In genomic region chr22:19960491-19961200, GRCh38 we compare ENCODE assay signal across 28 cellular contexts. TPM values are rescaled to one million over a fixed set of nuclear protein-coding genes. Genes with fewer than 3 reads are reported as not detected.
DNase-seq lines count a peak whose midpoint lies in the region; TF ChIP-seq lines count a peak whose summit lies in the region.
"Had no signal": no experiment of that assay in that cellular context is flagged by ENCODE, and none has a peak within 500 bp of the region (broad histone marks: within the 10 kb centered on the region; RNA-seq: fewer than 3 reads in every experiment).

No MANE protein-coding gene starts in this region.

- CTCF ChIA-PET in RWPE1 (lab: Yijun Ruan, JAX) = no interaction called here

- 92% methylated on average over 12 of the region's 12 CpGs for WGBS in hepatocyte (ENCODE audit: low lambda C conversion rate, missing lambda C conversion rate)
- WGBS in ovary, 3 donors = 81 to 87% (median 84%) methylated on average over 12 of the region's 12 CpGs

- H3K9me3 ChIP-seq in hepatocyte (ENCODE audit: low read depth) (no peaks in the 10 kb centered on the region), ovary (no peaks in the 10 kb centered on the region)
- H3K9me3 ChIP-seq: body of pancreas, heart left ventricle, left lung, SJSA1, suprapubic skin had no signal

- no peak for TF ChIP-seq POLR2A in ovary (IDR thresholded peaks at IDR 0.05)

- TF ChIP-seq CTCF in RWPE1 (conservative IDR thresholded peaks at IDR 0.05; ENCODE audit: low read depth) = no peak
- TF ChIP-seq CTCF in hepatocyte (IDR thresholded peaks at IDR 0.05; ENCODE audit: poor library complexity) = no peak
- no peak for TF ChIP-seq CTCF in ovary (IDR thresholded peaks at IDR 0.05)

- peak overlapping the region; percentile 78 for H3K27ac ChIP-seq in RWPE1
- H3K27ac ChIP-seq in hepatocyte = peak overlapping the region; percentile 94
- H3K27ac ChIP-seq in ovary = peak overlapping the region; percentile 27 to 34
- H3K27ac ChIP-seq: left lung, SJSA1 had no signal

- H3K36me3 ChIP-seq in hepatocyte (replicated peaks; ENCODE audit: insufficient read depth, low read depth) (no peaks in the 10 kb centered on the region), ovary (no peaks in the 10 kb centered on the region)

- no peaks in the 10 kb centered on the region for H3K9me3 Mint-ChIP-seq in activated CD4-positive, alpha-beta T cell treated with anti-CD3 and anti-CD28 coated beads, Interleukin-2, amount 10 ng/mL, durations not matched to agents 24 days and 14 days
- H3K9me3 Mint-ChIP-seq: activated CD4-positive, alpha-beta T cell treated with anti-CD3 and anti-CD28 coated beads, Interleukin-2, amount 10 ng/mL, durations not matched to agents 7 days and 5 days; activated naive CD8-positive, alpha-beta T cell treated with anti-CD3 and anti-CD28 coated beads, Interleukin-2, amount 10 ng/mL, durations not matched to agents 7 days and 5 days; activated T-helper 17 cell treated with anti-CD3 and anti-CD28 coated beads, Interleukin-2, amount 50 U/mL, for 72 hours; CD8-positive, alpha-beta memory T cell; HFFc6 had no signal

- peaks cover 3% of the 10 kb centered on the region for H3K36me3 Mint-ChIP-seq in activated CD4-positive, alpha-beta T cell treated with anti-CD3 and anti-CD28 coated beads, Interleukin-2, amount 10 ng/mL, durations not matched to agents 24 days and 14 days (ENCODE audit: low read depth)

- no peak overlapping the region for H3K4me3 Mint-ChIP-seq in activated CD4-positive, alpha-beta T cell treated with anti-CD3 and anti-CD28 coated beads, Interleukin-2, amount 10 ng/mL, durations not matched to agents 24 days and 14 days
- H3K4me3 Mint-ChIP-seq: activated CD4-positive, alpha-beta T cell treated with anti-CD3 and anti-CD28 coated beads, Interleukin-2, amount 10 ng/mL, durations not matched to agents 7 days and 5 days; activated naive CD8-positive, alpha-beta T cell treated with anti-CD3 and anti-CD28 coated beads, Interleukin-2, amount 10 ng/mL, durations not matched to agents 7 days and 5 days; activated T-helper 17 cell treated with anti-CD3 and anti-CD28 coated beads, Interleukin-2, amount 50 U/mL, for 72 hours; CD8-positive, alpha-beta memory T cell; HFFc6 had no signal

- no peaks in the 10 kb centered on the region for H3K27me3 Mint-ChIP-seq in activated CD4-positive, alpha-beta T cell treated with anti-CD3 and anti-CD28 coated beads, Interleukin-2, amount 10 ng/mL, durations not matched to agents 24 days and 14 days
- H3K27me3 Mint-ChIP-seq: activated CD4-positive, alpha-beta T cell treated with anti-CD3 and anti-CD28 coated beads, Interleukin-2, amount 10 ng/mL, durations not matched to agents 7 days and 5 days; activated naive CD8-positive, alpha-beta T cell treated with anti-CD3 and anti-CD28 coated beads, Interleukin-2, amount 10 ng/mL, durations not matched to agents 7 days and 5 days; activated T-helper 17 cell treated with anti-CD3 and anti-CD28 coated beads, Interleukin-2, amount 50 U/mL, for 72 hours; CD8-positive, alpha-beta memory T cell had no signal

- H3K4me3 ChIP-seq in hepatocyte (no peak overlapping the region), ovary (no peak overlapping the region)
- H3K4me3 ChIP-seq: body of pancreas, left lung, SJSA1, skin epidermis had no signal

- POLR2A ChIA-PET in RWPE1 (lab: Yijun Ruan, JAX; ENCODE audit: low non-redundant PET) = no interaction called here

- H3K4me1 ChIP-seq in hepatocyte (ENCODE audit: insufficient read depth) (peaks cover 49% of the 10 kb centered on the region), ovary (ENCODE audit: insufficient read depth) (peaks cover 7% of the 10 kb centered on the region)
- H3K4me1 ChIP-seq: SJSA1 had no signal

- no peak for TF ChIP-seq EP300 in ovary (IDR thresholded peaks at IDR 0.05)

- H2AFZ ChIP-seq in hepatocyte = no peak overlapping the region

- peaks cover 4% of the 10 kb centered on the region for H3K4me1 Mint-ChIP-seq in activated CD4-positive, alpha-beta T cell treated with anti-CD3 and anti-CD28 coated beads, Interleukin-2, amount 10 ng/mL, durations not matched to agents 24 days and 14 days

- no peaks in the 10 kb centered on the region for H4K20me1 ChIP-seq in hepatocyte (ENCODE audit: insufficient read depth, poor library complexity, severe bottlenecking)

- no peaks in the 10 kb centered on the region for H3K9me2 ChIP-seq in hepatocyte (replicated peaks; ENCODE audit: insufficient read depth)

- no peak overlapping the region for H3K4me2 ChIP-seq in hepatocyte

- intact Hi-C loops in activated CD4-positive, alpha-beta T cell treated with anti-CD3 and anti-CD28 coated beads, Interleukin-2, amount 10 ng/mL, durations not matched to agents 24 days and 14 days (cut with micrococcal nuclease) = loop anchor here (10.0 kb wide), 1 partner anchor 334 kb away; no protein-coding TSS in a partner anchor
- intact Hi-C loops in ovary (cut with DNase I) = loop anchor here in 1 of 4 donors (10.0 kb wide), 1 partner anchor 154 kb away; the partner anchor contains the start of genes RANBP1 and TRMT2A

- peak overlapping the region; percentile 56 for H3K27ac Mint-ChIP-seq in activated CD4-positive, alpha-beta T cell treated with anti-CD3 and anti-CD28 coated beads, Interleukin-2, amount 10 ng/mL, durations not matched to agents 24 days and 14 days
- H3K27ac Mint-ChIP-seq: activated CD4-positive, alpha-beta T cell treated with anti-CD3 and anti-CD28 coated beads, Interleukin-2, amount 10 ng/mL, durations not matched to agents 7 days and 5 days; activated T-helper 17 cell treated with anti-CD3 and anti-CD28 coated beads, Interleukin-2, amount 50 U/mL, for 72 hours; CD8-positive, alpha-beta memory T cell; HFFc6 had no signal

- no peak for DNase-seq in activated CD4-positive, alpha-beta T cell treated with anti-CD3 and anti-CD28 coated beads, Interleukin-2, amount 10 ng/mL, durations not matched to agents 24 days and 14 days
- DNase-seq in activated CD4-positive, alpha-beta T cell treated with anti-CD3 and anti-CD28 coated beads, Interleukin-2, amount 50 U/mL, for 1 hour = no peak
- DNase-seq in RWPE1 (ENCODE audit: low spot score) = no peak
- DNase-seq in hepatocyte (ENCODE audit: low spot score) = no peak
- DNase-seq in ovary = no peak
- no peak for DNase-seq in DMS114 treated with DMSO at 0.1 percent for 48 hours (lab: John Stamatoyannopoulos, UW; ENCODE audit: unreplicated experiment)
- DNase-seq in HuH-7 (ENCODE audit: low spot score) = no peak
- DNase-seq in HuH-7.5 (ENCODE audit: low spot score) = no peak
- DNase-seq: activated CD4-positive, alpha-beta T cell treated with anti-CD3 and anti-CD28 coated beads, Interleukin-2, amount 10 ng/mL, durations not matched to agents 7 days and 5 days; activated naive CD8-positive, alpha-beta T cell treated with anti-CD3 and anti-CD28 coated beads, Interleukin-2, amount 10 ng/mL, durations not matched to agents 7 days and 5 days; AML-193; body of pancreas; CD8-positive, alpha-beta memory T cell; effector CD4-positive, alpha-beta T cell; erythroblast; GF-D8; HFFc6; KG1; NCI-H1436; NCI-H2171; NCI-H510A treated with DMSO at 0.1 percent for 48 hours; stimulated activated CD4-positive, alpha-beta T cell treated with anti-CD3 and anti-CD28 coated beads, Interleukin-2, amount 100 ng/mL, for 24 hours had no signal

- H3K27me3 ChIP-seq in hepatocyte = no peaks in the 10 kb centered on the region
- no peaks in the 10 kb centered on the region for H3K27me3 ChIP-seq in ovary
- H3K27me3 ChIP-seq: body of pancreas, heart left ventricle, left lung, SJSA1, suprapubic skin had no signal

- H3K79me2 ChIP-seq in hepatocyte = peaks cover 15% of the 10 kb centered on the region

RNA-seq across cellular contexts. Expression of gene TXNRD2, which starts 19.0 kb away (rescaled TPM):
- 18.4 and 23.5 TPM in 2 replicates for total RNA-seq in activated CD4-positive, alpha-beta T cell treated with anti-CD3 and anti-CD28 coated beads, Interleukin-2, amount 10 ng/mL, durations not matched to agents 24 days and 14 days
- total RNA-seq in hepatocyte (0.60 TPM in 1 of 2 replicates, not detected in the other), ovary (10 to 100 TPM; 21.3 to 37.3 (median 26.9) TPM)
- polyA plus RNA-seq in hepatocyte (1.6 and 2.1 TPM in 2 replicates), ovary (10 to 100 TPM; 21.3 to 37.8 TPM)

RNA-seq across cellular contexts. Expression of gene COMT, which starts 19.1 kb away (rescaled TPM):
- total RNA-seq in activated CD4-positive, alpha-beta T cell treated with anti-CD3 and anti-CD28 coated beads, Interleukin-2, amount 10 ng/mL, durations not matched to agents 24 days and 14 days = 104 and 110 TPM in 2 replicates
- total RNA-seq in hepatocyte (74.5 and 78.2 TPM in 2 replicates), ovary (100 to 1,000 TPM; 143 to 194 (median 161) TPM)
- polyA plus RNA-seq in hepatocyte (129 and 153 TPM in 2 replicates), ovary (100 to 1,000 TPM in 1 of 2 donors, 10 to 100 TPM in 1; 23.1 to 200 TPM)

RNA-seq across cellular contexts. Expression of gene ARVCF, which starts 56.0 kb away (rescaled TPM):
- total RNA-seq in activated CD4-positive, alpha-beta T cell treated with anti-CD3 and anti-CD28 coated beads, Interleukin-2, amount 10 ng/mL, durations not matched to agents 24 days and 14 days = 2.6 and 4.1 TPM in 2 replicates
- 21.6 and 32.5 TPM in 2 replicates for total RNA-seq in hepatocyte
- 23.8 and 25.8 TPM in 2 replicates for polyA plus RNA-seq in hepatocyte
- total RNA-seq in ovary = 10 to 100 TPM in 6 of 7 donors, 1 to 10 TPM in 1; 9.0 to 23.8 (median 14.0) TPM
- polyA plus RNA-seq in ovary = 10 to 100 TPM in 1 of 2 donors, under 1 TPM in 1; 0.42 to 17.4 TPM

Comparison
In these comparisons a context has a peak if more than half of its experiments do, and no peak if none do; other contexts are left out.
1. H3K27ac ChIP-seq: peak in every context shown above with its lines; median percentile 94 in hepatocyte; 78 in RWPE1; 30 in ovary.
2. RNA of gene TXNRD2, which starts 19.0 kb away (total RNA-seq): 21.3 to 37.3 TPM in ovary and 18.4 to 23.5 TPM in activated CD4-positive, alpha-beta T cell treated with anti-CD3 and anti-CD28 coated beads, Interleukin-2, amount 10 ng/mL, durations not matched to agents 24 days and 14 days; 0.60 TPM in hepatocyte; every median in the first group is over 10 times any median in the second.